20 cellular contexts compared by ENCODE assay signal in genomic region chr2:217832987-217833386, GRCh38.
"Had no signal": no experiment of that assay in that cellular context is flagged by ENCODE, and none has a peak within 500 bp of the region (broad histone marks: within the 10 kb centered on the region; RNA-seq: fewer than 3 reads in every experiment).

No MANE protein-coding gene starts in this region.

- H3K27ac ChIP-seq: body of pancreas, prostate gland, SJSA1 had no signal

- H3K9me3 Mint-ChIP-seq: activated CD4-positive, alpha-beta memory T cell treated with anti-CD3 and anti-CD28 coated beads, Interleukin-2, amount 10 ng/mL, durations not matched to agents 7 days and 5 days; activated naive CD4-positive, alpha-beta T cell treated with anti-CD3 and anti-CD28 coated beads, Interleukin-2, amount 50 U/mL, for 72 hours; activated T-cell treated with anti-CD3 and anti-CD28 coated beads, Interleukin-2, amount 50 U/mL, for 24 hours; nephron; stimulated activated naive B cell treated with anti-CD40 and anti-IgM and Interleukin-4, amounts not matched to agents 10 μg/mL and 1 μg/mL and 100 μg/mL, for 72 hours; type B pancreatic cell; WTC11 had no signal

- H3K36me3 Mint-ChIP-seq: activated naive CD4-positive, alpha-beta T cell treated with anti-CD3 and anti-CD28 coated beads, Interleukin-2, amount 50 U/mL, for 72 hours; stimulated activated naive B cell treated with anti-CD40 and anti-IgM and Interleukin-4, amounts not matched to agents 10 μg/mL and 1 μg/mL and 100 μg/mL, for 72 hours; WTC11 had no signal

- H3K27ac Mint-ChIP-seq: activated CD4-positive, alpha-beta memory T cell treated with anti-CD3 and anti-CD28 coated beads, Interleukin-2, amount 10 ng/mL, durations not matched to agents 7 days and 5 days; activated naive CD4-positive, alpha-beta T cell treated with anti-CD3 and anti-CD28 coated beads, Interleukin-2, amount 50 U/mL, for 72 hours; activated T-cell treated with anti-CD3 and anti-CD28 coated beads, Interleukin-2, amount 50 U/mL, for 24 hours; nephron; stimulated activated naive B cell treated with anti-CD40 and anti-IgM and Interleukin-4, amounts not matched to agents 10 μg/mL and 1 μg/mL and 100 μg/mL, for 72 hours; type B pancreatic cell had no signal

- H3K27me3 Mint-ChIP-seq: type B pancreatic cell had no signal

- H3K4me1 ChIP-seq: prostate gland had no signal

- H3K9me3 ChIP-seq: body of pancreas, left lung, prostate gland, SJSA1 had no signal

- ATAC-seq: activated naive CD4-positive, alpha-beta T cell treated with anti-CD3 and anti-CD28 coated beads, Interleukin-2, amount 50 U/mL, for 72 hours; body of pancreas; left lung; stimulated activated naive B cell treated with anti-CD40 and anti-IgM and Interleukin-4, amounts not matched to agents 10 μg/mL and 1 μg/mL and 100 μg/mL, for 72 hours; WTC11 had no signal

- H3K4me3 Mint-ChIP-seq: activated CD4-positive, alpha-beta memory T cell treated with anti-CD3 and anti-CD28 coated beads, Interleukin-2, amount 10 ng/mL, durations not matched to agents 7 days and 5 days; activated T-cell treated with anti-CD3 and anti-CD28 coated beads, Interleukin-2, amount 50 U/mL, for 24 hours; nephron; stimulated activated naive B cell treated with anti-CD40 and anti-IgM and Interleukin-4, amounts not matched to agents 10 μg/mL and 1 μg/mL and 100 μg/mL, for 72 hours; type B pancreatic cell; WTC11 had no signal

- H3K4me3 ChIP-seq: body of pancreas, left lung, prostate gland, SJSA1 had no signal

- DNase-seq: activated CD4-positive, alpha-beta memory T cell treated with anti-CD3 and anti-CD28 coated beads, Interleukin-2, amount 10 ng/mL, durations not matched to agents 7 days and 5 days; activated CD4-positive, alpha-beta T cell treated with anti-CD3 and anti-CD28 coated beads for 4 hours; activated effector memory CD4-positive, alpha-beta T cell treated with Interleukin-2 at 50 U/mL for 16 hours; activated T-cell treated with anti-CD3 and anti-CD28 coated beads, Interleukin-2, amount 50 U/mL, for 24 hours; amniotic stem cell; body of pancreas; effector CD8-positive, alpha-beta T cell; foreskin melanocyte; left lung; mesendoderm; stimulated activated CD4-positive, alpha-beta T cell treated with anti-CD3 and anti-CD28 coated beads, Interleukin-2, amount 100 ng/mL, for 48 hours; stimulated activated naive B cell treated with anti-CD40 and anti-IgM and Interleukin-4, amounts not matched to agents 10 μg/mL and 1 μg/mL and 100 μg/mL, for 72 hours; substantia nigra; T-helper 2 cell had no signal

- H3K4me1 Mint-ChIP-seq: activated CD4-positive, alpha-beta memory T cell treated with anti-CD3 and anti-CD28 coated beads, Interleukin-2, amount 10 ng/mL, durations not matched to agents 7 days and 5 days had no signal

- H3K27me3 ChIP-seq: body of pancreas, left lung, SJSA1 had no signal
